In the genomic region with DNA sequence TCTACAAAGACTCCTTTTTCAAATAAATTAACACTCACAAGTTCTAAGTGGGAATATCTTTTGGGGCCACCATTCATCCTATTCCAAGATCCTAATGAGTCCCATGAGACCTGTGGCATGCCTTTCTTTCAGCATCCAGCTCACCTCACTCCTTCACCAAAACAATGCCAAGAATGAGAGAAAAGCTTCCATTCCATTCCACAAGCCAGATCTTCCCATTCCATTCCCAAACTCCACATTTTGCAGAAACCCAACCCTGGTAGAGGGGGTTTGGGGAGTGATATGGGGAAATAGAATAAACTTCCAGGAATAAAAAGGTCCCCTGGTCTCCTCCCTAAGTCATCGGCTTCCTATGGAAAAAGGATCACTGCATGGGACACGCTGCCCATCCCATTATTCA, we compare ENCODE assay signal across 18 cellular contexts.
DNase-seq lines count a peak whose midpoint lies in the region; ATAC-seq and TF ChIP-seq lines count a peak whose summit lies in the region.
"Had no signal": no experiment of that assay in that cellular context is flagged by ENCODE, and none has a peak within 500 bp of the region (broad histone marks: within the 10 kb centered on the region; RNA-seq: fewer than 3 reads in every experiment).

No MANE protein-coding gene starts in this region.

- in situ Hi-C loops in HAP-1 (cut with MboI; ENCODE audit: low sequenced_read_pairs): no loop called here

- H3K36me3 Mint-ChIP-seq in endodermal cell (ENCODE audit: low read depth): no peaks in the 10 kb centered on the region

- H2BK5ac ChIP-seq in mesendoderm (ENCODE audit: low read length): no peak overlapping the region

- no peaks in the 10 kb centered on the region for H3K9me3 ChIP-seq in Karpas-422 (ENCODE audit: low read length)
- no peaks in the 10 kb centered on the region for H3K9me3 ChIP-seq in endodermal cell (ENCODE audit: control insufficient read depth, low read length)
- no peaks in the 10 kb centered on the region for H3K9me3 ChIP-seq in right cardiac atrium (ENCODE audit: control insufficient read depth, low read length)
- H3K9me3 ChIP-seq in HAP-1: no peaks in the 10 kb centered on the region
- H3K9me3 ChIP-seq: Caco-2 had no signal

- no peak overlapping the region for H2AFZ ChIP-seq in Karpas-422 (ENCODE audit: low read length)

- no peak overlapping the region for H2BK120ac ChIP-seq in mesendoderm (ENCODE audit: low read depth, low read length)

- no peaks in the 10 kb centered on the region for H3K36me3 ChIP-seq in Karpas-422 (ENCODE audit: insufficient read depth, low read length)
- H3K36me3 ChIP-seq in endodermal cell (ENCODE audit: control insufficient read depth, insufficient read depth, low read length): no peaks in the 10 kb centered on the region
- no peaks in the 10 kb centered on the region for H3K36me3 ChIP-seq in mesendoderm (ENCODE audit: control insufficient read depth, insufficient read depth, low read length)
- no peaks in the 10 kb centered on the region for H3K36me3 ChIP-seq in HAP-1 (replicated peaks)

- DNase-seq in ELF-1 (ENCODE audit: low read depth, low spot score) (peak; percentile 3), Karpas-422 (no peak), endodermal cell (peak; percentile 45), mesendoderm (peak; percentile 74), right cardiac atrium (no peak), HAP-1 (ENCODE audit: low spot score in 2 of 2) (no peak), GM20000 (ENCODE audit: low spot score) (no peak)
- DNase-seq: ACHN; AML-193; Caco-2; CD4-positive, alpha-beta T cell; DMS153; DMS79; GF-D8; HFFc6; KG1 had no signal

- H4K5ac ChIP-seq in mesendoderm (ENCODE audit: low read length): no peak overlapping the region

- no peak overlapping the region for H3K18ac ChIP-seq in mesendoderm (ENCODE audit: low read length)

- H3K4me1 ChIP-seq in Karpas-422 (ENCODE audit: low read length) (peaks cover 58% of the 10 kb centered on the region), endodermal cell (ENCODE audit: control insufficient read depth, insufficient read depth, low read length) (no peaks in the 10 kb centered on the region), mesendoderm (ENCODE audit: control insufficient read depth, low read depth, low read length) (no peaks in the 10 kb centered on the region), right cardiac atrium (ENCODE audit: control insufficient read depth, insufficient read depth, low read length) (no peaks in the 10 kb centered on the region), HAP-1 (no peaks in the 10 kb centered on the region)
- H3K4me1 ChIP-seq: Caco-2 had no signal

- no peak overlapping the region for H3K4ac ChIP-seq in mesendoderm (ENCODE audit: low read depth, low read length)

- no peak overlapping the region for H3K56ac ChIP-seq in mesendoderm (ENCODE audit: low read length)

- TF ChIP-seq CTCF in endodermal cell (conservative IDR thresholded peaks at IDR 0.05): no peak
- TF ChIP-seq CTCF in GM20000 (IDR thresholded peaks at IDR 0.05; ENCODE audit: extremely low read depth, missing control alignments): no peak

- no peak overlapping the region for H2BK15ac ChIP-seq in mesendoderm (replicated peaks; ENCODE audit: low read depth)

- H3K27me3 ChIP-seq in Karpas-422 (ENCODE audit: low read length): no peaks in the 10 kb centered on the region
- no peaks in the 10 kb centered on the region for H3K27me3 ChIP-seq in endodermal cell (ENCODE audit: control insufficient read depth, insufficient read depth, low read length, poor library complexity, severe bottlenecking)
- no peaks in the 10 kb centered on the region for H3K27me3 ChIP-seq in mesendoderm (ENCODE audit: insufficient read depth, low read length, poor library complexity)
- H3K27me3 ChIP-seq in right cardiac atrium (ENCODE audit: control insufficient read depth, insufficient read depth): no peaks in the 10 kb centered on the region
- no peaks in the 10 kb centered on the region for H3K27me3 ChIP-seq in HAP-1 (ENCODE audit: low read depth)

- intact Hi-C loops in right cardiac atrium (cut with DNase I): no loop called here

- H3K27ac ChIP-seq in Karpas-422 (ENCODE audit: low read length) (no peak overlapping the region), endodermal cell (ENCODE audit: low read depth, low read length) (no peak overlapping the region), mesendoderm (ENCODE audit: low read depth, low read length) (no peak overlapping the region), right cardiac atrium (ENCODE audit: low read length) (no peak overlapping the region)
- H3K27ac ChIP-seq: C4-2B had no signal

- ATAC-seq in right cardiac atrium: no peak
- ATAC-seq: HCT116 had no signal

- H3K9ac ChIP-seq in Karpas-422 (ENCODE audit: low read length) (no peak overlapping the region), endodermal cell (ENCODE audit: extremely low read depth, low read length, poor library complexity, severe bottlenecking) (no peak overlapping the region), mesendoderm (ENCODE audit: low read length) (no peak overlapping the region)

- H3K4me3 Mint-ChIP-seq in endodermal cell: no peak overlapping the region
- H3K4me3 Mint-ChIP-seq: CD4-positive, alpha-beta T cell; HFFc6 had no signal

- no peak overlapping the region for H2AK5ac ChIP-seq in mesendoderm (ENCODE audit: low read length)

- no peaks in the 10 kb centered on the region for H3K9me2 ChIP-seq in Karpas-422 (replicated peaks; ENCODE audit: insufficient read depth, low read length)

- H3K4me2 ChIP-seq in Karpas-422 (ENCODE audit: low read depth, low read length, poor library complexity, severe bottlenecking) (peak overlapping the region; percentile 44), mesendoderm (ENCODE audit: low read length) (no peak overlapping the region)

- H3K23ac ChIP-seq in mesendoderm (ENCODE audit: low read length): no peak overlapping the region

- H3K4me3 ChIP-seq in Karpas-422 (ENCODE audit: low read length): 0 out of 2 replicates have a peak overlapping the region, but pooled peaks have one; percentile 29
- no peak overlapping the region for H3K4me3 ChIP-seq in endodermal cell (ENCODE audit: low read length)
- H3K4me3 ChIP-seq in mesendoderm (ENCODE audit: low read length): no peak overlapping the region
- no peak overlapping the region for H3K4me3 ChIP-seq in right cardiac atrium (ENCODE audit: low read length)
- no peak overlapping the region for H3K4me3 ChIP-seq in HAP-1

- no peaks in the 10 kb centered on the region for H3K4me1 Mint-ChIP-seq in endodermal cell

- peak overlapping the region; percentile 28 for H4K8ac ChIP-seq in mesendoderm (ENCODE audit: low read depth, low read length)

- peaks cover 5% of the 10 kb centered on the region for H3K9me3 Mint-ChIP-seq in endodermal cell
- H3K9me3 Mint-ChIP-seq: CD4-positive, alpha-beta T cell; HFFc6 had no signal

- WGBS in endodermal cell (ENCODE audit: insufficient coverage in 1 of 2, insufficient read length in 1 of 2), 2 experiments: 92% methylated on average over 2 of the region's 2 CpGs; no CpG with 5 or more reads in 1 of the 2 experiments
- WGBS in mesendoderm (ENCODE audit: extremely low coverage, insufficient coverage, low lambda C conversion rate): no CpG with 5 or more reads among the region's 2 CpGs
- 81% methylated on average over 2 of the region's 2 CpGs for WGBS in right cardiac atrium

- H3K79me1 ChIP-seq in mesendoderm (ENCODE audit: low read length): no peaks in the 10 kb centered on the region

- no peak overlapping the region for H3K27ac Mint-ChIP-seq in endodermal cell
- H3K27ac Mint-ChIP-seq: CD4-positive, alpha-beta T cell; HFFc6 had no signal

- H3K27me3 Mint-ChIP-seq in endodermal cell (ENCODE audit: insufficient read depth): no peaks in the 10 kb centered on the region

- H4K20me1 ChIP-seq in Karpas-422 (ENCODE audit: insufficient read depth, low read depth, low read length): no peaks in the 10 kb centered on the region

- H3K79me2 ChIP-seq in Karpas-422 (ENCODE audit: low read length): no peaks in the 10 kb centered on the region
- no peaks in the 10 kb centered on the region for H3K79me2 ChIP-seq in mesendoderm (ENCODE audit: control insufficient read depth, insufficient read depth, low read length)

Comparison
In these comparisons a context has a peak if more than half of its experiments do, and no peak if none do; other contexts are left out.
1. DNase-seq: peak in ELF-1 (single experiment), endodermal cell (single experiment) and mesendoderm (single experiment); none in Karpas-422 (single experiment), right cardiac atrium (0 of 3), HAP-1 (0 of 2) and GM20000 (single experiment).